Comparison of ENCODE assay signal across 8 cellular contexts in the genomic region with DNA sequence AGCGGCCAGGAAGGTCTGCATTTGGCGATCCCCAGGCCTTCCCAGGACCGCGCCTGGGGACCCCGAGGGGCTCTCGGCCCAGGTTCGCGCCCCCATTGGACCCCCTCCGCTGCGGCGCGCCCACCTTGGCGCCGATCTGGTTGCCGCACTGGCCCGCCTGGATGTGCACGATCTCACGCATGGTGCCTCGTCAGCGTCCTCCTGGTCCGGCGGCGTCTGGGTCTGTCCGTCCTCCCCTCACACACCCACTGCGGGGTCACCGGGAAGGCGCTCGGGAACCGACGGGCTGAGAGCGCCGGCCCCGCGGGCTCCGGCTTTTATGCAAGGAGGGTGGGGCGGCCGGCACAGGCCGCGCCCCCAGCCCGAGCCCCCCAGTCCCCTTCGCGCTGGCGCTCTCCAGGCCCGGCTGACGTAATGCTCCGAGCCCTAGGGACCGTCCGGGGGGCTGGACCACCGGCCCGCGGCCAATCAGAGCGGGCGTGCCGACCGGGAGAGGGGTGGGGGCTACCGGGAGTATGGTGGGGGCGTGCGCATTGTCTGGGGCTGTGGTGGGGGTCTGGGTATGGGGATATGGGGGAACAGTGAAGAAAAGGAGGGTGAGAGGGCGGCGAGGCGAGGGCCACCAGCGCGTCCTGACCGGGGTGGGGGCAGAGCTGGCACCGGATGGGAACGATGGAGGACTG. TPM values are rescaled to one million over a fixed set of nuclear protein-coding genes. Genes with fewer than 3 reads are reported as not detected.
DNase-seq lines count a peak whose midpoint lies in the region; ATAC-seq and TF ChIP-seq lines count a peak whose summit lies in the region.

TSS of gene TUBB2B (minus strand) at position 291 of the 683 bp plus-strand sequence. CDS start at position 181, 110 bp downstream.

- peaks cover 30% of the 10 kb centered on the region for H3K36me3 Mint-ChIP-seq in GM23338 (ENCODE audit: low read depth)

- ATAC-seq in GM23338 (peak; percentile 68), lower lobe of right lung (peak; percentile 21 to 30), left lobe of liver (no peak)

- DNase-seq in Ammon's horn (ENCODE audit: low spot score) (peak; percentile 71), GM23338 (ENCODE audit: low spot score) (peak; percentile 96), NCI-H748 (lab: John Stamatoyannopoulos, UW; ENCODE audit: unreplicated experiment) (peak; percentile 99), choroid plexus epithelial cell (ENCODE audit: low read depth) (no peak), lower lobe of right lung (no peak), tibial artery (no peak), HCEC 1CT (no peak), left lobe of liver (ENCODE audit: low spot score) (no peak)

- H3K4me1 ChIP-seq in GM23338 (ENCODE audit: insufficient read depth) (peaks cover 30% of the 10 kb centered on the region), lower lobe of right lung (peaks cover 58% of the 10 kb centered on the region), tibial artery (peaks cover 7 to 55% (median 51%) of the 10 kb centered on the region in 4 donors)

- H3K4me3 ChIP-seq in GM23338 (peak within 1 kb of the TSS; percentile 93), choroid plexus epithelial cell (ENCODE audit: low read depth, low read length) (peak within 1 kb of the TSS; percentile 43), lower lobe of right lung (peak within 1 kb of the TSS; percentile 40), tibial artery (peak within 1 kb of the TSS; percentile 31 to 48)

- peaks cover 20% of the 10 kb centered on the region for H3K79me2 ChIP-seq in GM23338 (replicated peaks; ENCODE audit: insufficient read depth)

- H3K9me3 Mint-ChIP-seq in GM23338, result no peaks in the 10 kb centered on the region; the same call in 2 of the 3 replicates

- H3K9me3 ChIP-seq in lower lobe of right lung, result no peaks in the 10 kb centered on the region
- H3K9me3 ChIP-seq in tibial artery, result no peaks in the 10 kb centered on the region

- H4K20me1 ChIP-seq in GM23338 (replicated peaks; ENCODE audit: insufficient read depth), result peaks cover 26% of the 10 kb centered on the region

- intact Hi-C loops in lower lobe of right lung (cut with DNase I) (no loop called here), tibial artery (cut with DNase I; ENCODE audit: low total_unique reads) (no loop called here)

- peaks cover 40% of the 10 kb centered on the region for H3K4me1 Mint-ChIP-seq in GM23338

- H3K9me2 ChIP-seq in GM23338 (ENCODE audit: insufficient read depth), result no peaks in the 10 kb centered on the region

- H3K27ac ChIP-seq in GM23338 (ENCODE audit: low read depth) (peak within 1 kb of the TSS; percentile 79; the same call in 1 of the 2 replicates), lower lobe of right lung (no peak within 1 kb of the TSS), tibial artery (no peak within 1 kb of the TSS)

- H3K36me3 ChIP-seq in GM23338 (ENCODE audit: insufficient read depth) (peaks cover 6% of the 10 kb centered on the region), lower lobe of right lung (no peaks in the 10 kb centered on the region), tibial artery (no peaks in the 10 kb centered on the region)

- H3K4me2 ChIP-seq in GM23338, result peak within 1 kb of the TSS; percentile 96

- peaks cover 38% of the 10 kb centered on the region for H3F3A ChIP-seq in GM23338 (replicated peaks; ENCODE audit: low read depth)

- TF ChIP-seq CTCF in GM23338 (conservative IDR thresholded peaks at IDR 0.05; ENCODE audit: low read depth in 2 of 2), result no peak
- TF ChIP-seq CTCF in choroid plexus epithelial cell (conservative IDR thresholded peaks at IDR 0.05; ENCODE audit: low read depth, low read length), result no peak
- TF ChIP-seq CTCF in lower lobe of right lung (IDR thresholded peaks at IDR 0.05), result no peak
- TF ChIP-seq CTCF in tibial artery (IDR thresholded peaks at IDR 0.05), result no peak

- H3K27me3 ChIP-seq in GM23338 (ENCODE audit: insufficient read depth), result peaks cover 26% of the 10 kb centered on the region
- peaks cover 66% of the 10 kb centered on the region for H3K27me3 ChIP-seq in lower lobe of right lung (ENCODE audit: low read depth)
- peaks cover 0 to 54% of the 10 kb centered on the region in 2 donors for H3K27me3 ChIP-seq in tibial artery

- H3K27ac Mint-ChIP-seq in GM23338, result peak within 1 kb of the TSS; percentile 94

- H2AFZ ChIP-seq in GM23338, result peak within 1 kb of the TSS; percentile 72

- H3K27me3 Mint-ChIP-seq in GM23338 (ENCODE audit: insufficient read depth, low read depth, poor library complexity), result peaks cover 41% of the 10 kb centered on the region

- peak within 1 kb of the TSS; percentile 91 for H3K4me3 Mint-ChIP-seq in GM23338

TF ChIP-seq in GM23338, 12 proteins besides CTCF, POLR2A, EP300 and RAD21:
- TF ChIP-seq POLR2AphosphoS5 (IDR thresholded peaks at IDR 0.05; ENCODE audit: low read depth) (peak; percentile 99), CREB1 (CRISPR knock-in tag; IDR thresholded peaks at IDR 0.05; ENCODE audit: low read depth) (peak; percentile 77), EZH2 (IDR thresholded peaks at IDR 0.05; ENCODE audit: low read depth, unreplicated experiment) (no peak)

RNA-seq across cellular contexts. Expression of gene TUBB2B, which starts in this region (rescaled TPM):
- total RNA-seq in GM23338 (2014; rRNA removed; shearing (Covaris generic)), result 794 and 802 TPM in 2 replicates
- polyA plus RNA-seq in GM23338 (2016; fragmentation: Nextera tagmentation; extraction: Ambion mirVana), result 355 and 376 TPM in 2 replicates
- total RNA-seq in lower lobe of right lung, result 0.59 TPM
- total RNA-seq in left lobe of liver, result 2.1 TPM

Comparison
In these comparisons a context has a peak if more than half of its experiments do, and no peak if none do; other contexts are left out.
1. RNA of gene TUBB2B (total RNA-seq): 794 to 802 TPM in GM23338; 2.1 TPM in left lobe of liver (single experiment) and 0.59 TPM in lower lobe of right lung (single experiment); every median in the first group is over 100 times any median in the second.
2. Peak in ATAC-seq and H3K4me3 ChIP-seq in lower lobe of right lung; RNA of the gene not detected or under 1 TPM.
3. DNase-seq: peak in Ammon's horn (single experiment), GM23338 (single experiment) and NCI-H748 (single experiment); none in choroid plexus epithelial cell (single experiment), lower lobe of right lung (single experiment), tibial artery (0 of 2), HCEC 1CT (single experiment) and left lobe of liver (single experiment).
4. H3K4me3 ChIP-seq: peak in every context shown above with its lines; median percentile 93 in GM23338; 43 in choroid plexus epithelial cell; 40 in lower lobe of right lung; 40 in tibial artery.